Comparison of ENCODE assay signal across 1 cellular context in genomic region chr4:101304916-101305315, GRCh38.
A peak's percentile ranks its signal among the peaks of the same experiment; 100 is the strongest.
TF ChIP-seq lines count a peak whose summit lies in the region.

No MANE protein-coding gene starts in this region.

TF ChIP-seq in HEK293, 187 proteins besides CTCF, POLR2A, EP300 and RAD21 (continued from another document):
- TF ChIP-seq, protein P1, sequence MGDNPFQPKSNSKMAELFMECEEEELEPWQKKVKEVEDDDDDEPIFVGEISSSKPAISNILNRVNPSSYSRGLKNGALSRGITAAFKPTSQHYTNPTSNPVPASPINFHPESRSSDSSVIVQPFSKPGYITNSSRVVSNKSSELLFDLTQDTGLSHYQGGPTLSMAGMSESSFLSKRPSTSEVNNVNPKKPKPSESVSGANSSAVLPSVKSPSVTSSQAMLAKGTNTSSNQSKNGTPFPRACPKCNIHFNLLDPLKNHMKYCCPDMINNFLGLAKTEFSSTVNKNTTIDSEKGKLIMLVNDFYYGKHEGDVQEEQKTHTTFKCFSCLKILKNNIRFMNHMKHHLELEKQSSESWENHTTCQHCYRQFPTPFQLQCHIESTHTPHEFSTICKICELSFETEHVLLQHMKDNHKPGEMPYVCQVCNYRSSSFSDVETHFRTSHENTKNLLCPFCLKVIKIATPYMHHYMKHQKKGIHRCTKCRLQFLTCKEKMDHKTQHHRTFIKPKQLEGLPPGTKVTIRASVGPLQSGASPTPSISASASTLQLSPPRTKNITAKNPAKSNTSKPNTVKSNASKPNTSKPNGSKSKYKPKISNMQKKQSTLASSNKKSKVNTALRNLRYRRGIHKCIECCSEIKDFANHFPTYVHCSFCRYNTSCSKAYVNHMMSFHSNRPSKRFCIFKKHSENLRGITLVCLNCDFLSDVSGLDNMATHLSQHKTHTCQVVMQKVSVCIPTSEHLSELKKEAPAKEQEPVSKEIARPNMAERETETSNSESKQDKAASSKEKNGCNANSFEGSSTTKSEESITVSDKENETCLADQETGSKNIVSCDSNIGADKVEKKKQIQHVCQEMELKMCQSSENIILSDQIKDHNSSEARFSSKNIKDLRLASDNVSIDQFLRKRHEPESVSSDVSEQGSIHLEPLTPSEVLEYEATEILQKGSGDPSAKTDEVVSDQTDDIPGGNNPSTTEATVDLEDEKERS (tag by site-specific recombination; IDR thresholded peaks at IDR 0.05), result no peak
- no peak for TF ChIP-seq ZNF350 (tag by site-specific recombination; IDR thresholded peaks at IDR 0.05)
- TF ChIP-seq ZNF488 (tag by site-specific recombination; IDR thresholded peaks at IDR 0.05), result no peak
- TF ChIP-seq WT1 (tag by site-specific recombination; IDR thresholded peaks at IDR 0.05), result peak; percentile 51; the same call in 1 of the 2 replicates
- TF ChIP-seq ZNF341 (tag by site-specific recombination; IDR thresholded peaks at IDR 0.05; ENCODE audit: low read depth), result no peak
- TF ChIP-seq, protein P2, sequence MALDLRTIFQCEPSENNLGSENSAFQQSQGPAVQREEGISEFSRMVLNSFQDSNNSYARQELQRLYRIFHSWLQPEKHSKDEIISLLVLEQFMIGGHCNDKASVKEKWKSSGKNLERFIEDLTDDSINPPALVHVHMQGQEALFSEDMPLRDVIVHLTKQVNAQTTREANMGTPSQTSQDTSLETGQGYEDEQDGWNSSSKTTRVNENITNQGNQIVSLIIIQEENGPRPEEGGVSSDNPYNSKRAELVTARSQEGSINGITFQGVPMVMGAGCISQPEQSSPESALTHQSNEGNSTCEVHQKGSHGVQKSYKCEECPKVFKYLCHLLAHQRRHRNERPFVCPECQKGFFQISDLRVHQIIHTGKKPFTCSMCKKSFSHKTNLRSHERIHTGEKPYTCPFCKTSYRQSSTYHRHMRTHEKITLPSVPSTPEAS (tag by site-specific recombination; IDR thresholded peaks at IDR 0.05), result no peak
- TF ChIP-seq ZNF155 (tag by site-specific recombination; IDR thresholded peaks at IDR 0.05), result no peak
- TF ChIP-seq ZNF18 (tag by site-specific recombination; IDR thresholded peaks at IDR 0.05), result no peak
- TF ChIP-seq ZNF366 (tag by site-specific recombination; conservative IDR thresholded peaks at IDR 0.05), result 0 out of 2 replicates have a peak, but pooled peaks have one; percentile 15
- no peak for TF ChIP-seq ELK4 (IDR thresholded peaks at IDR 0.05; ENCODE audit: borderline replicate concordance, low read depth, low read length)
- TF ChIP-seq OSR2 (tag by site-specific recombination; IDR thresholded peaks at IDR 0.05), result no peak
- TF ChIP-seq ZNF274 (IDR thresholded peaks at IDR 0.05; ENCODE audit: low read length), result no peak
- TF ChIP-seq ZNF274 (tag by site-specific recombination; IDR thresholded peaks at IDR 0.05; ENCODE audit: borderline replicate concordance), result no peak
- no peak for TF ChIP-seq SP3 (tag by site-specific recombination; IDR thresholded peaks at IDR 0.05)
- TF ChIP-seq FEZF1 (tag by site-specific recombination; IDR thresholded peaks at IDR 0.05), result peak; percentile 97
- no peak for TF ChIP-seq BCL11A (tag by site-specific recombination; IDR thresholded peaks at IDR 0.05; ENCODE audit: low read depth)
- TF ChIP-seq, protein P3, sequence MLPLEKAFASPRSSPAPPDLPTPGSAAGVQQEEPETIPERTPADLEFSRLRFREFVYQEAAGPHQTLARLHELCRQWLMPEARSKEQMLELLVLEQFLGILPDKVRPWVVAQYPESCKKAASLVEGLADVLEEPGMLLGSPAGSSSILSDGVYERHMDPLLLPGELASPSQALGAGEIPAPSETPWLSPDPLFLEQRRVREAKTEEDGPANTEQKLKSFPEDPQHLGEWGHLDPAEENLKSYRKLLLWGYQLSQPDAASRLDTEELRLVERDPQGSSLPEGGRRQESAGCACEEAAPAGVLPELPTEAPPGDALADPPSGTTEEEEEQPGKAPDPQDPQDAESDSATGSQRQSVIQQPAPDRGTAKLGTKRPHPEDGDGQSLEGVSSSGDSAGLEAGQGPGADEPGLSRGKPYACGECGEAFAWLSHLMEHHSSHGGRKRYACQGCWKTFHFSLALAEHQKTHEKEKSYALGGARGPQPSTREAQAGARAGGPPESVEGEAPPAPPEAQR (tag by site-specific recombination; IDR thresholded peaks at IDR 0.05), result no peak
- TF ChIP-seq KLF9 (tag by site-specific recombination; IDR thresholded peaks at IDR 0.05; ENCODE audit: low read depth), result no peak
- TF ChIP-seq, protein P4, sequence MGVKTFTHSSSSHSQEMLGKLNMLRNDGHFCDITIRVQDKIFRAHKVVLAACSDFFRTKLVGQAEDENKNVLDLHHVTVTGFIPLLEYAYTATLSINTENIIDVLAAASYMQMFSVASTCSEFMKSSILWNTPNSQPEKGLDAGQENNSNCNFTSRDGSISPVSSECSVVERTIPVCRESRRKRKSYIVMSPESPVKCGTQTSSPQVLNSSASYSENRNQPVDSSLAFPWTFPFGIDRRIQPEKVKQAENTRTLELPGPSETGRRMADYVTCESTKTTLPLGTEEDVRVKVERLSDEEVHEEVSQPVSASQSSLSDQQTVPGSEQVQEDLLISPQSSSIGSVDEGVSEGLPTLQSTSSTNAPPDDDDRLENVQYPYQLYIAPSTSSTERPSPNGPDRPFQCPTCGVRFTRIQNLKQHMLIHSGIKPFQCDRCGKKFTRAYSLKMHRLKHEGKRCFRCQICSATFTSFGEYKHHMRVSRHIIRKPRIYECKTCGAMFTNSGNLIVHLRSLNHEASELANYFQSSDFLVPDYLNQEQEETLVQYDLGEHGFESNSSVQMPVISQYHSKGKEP (tag by site-specific recombination; IDR thresholded peaks at IDR 0.05), result peak; percentile 46; the same call in 1 of the 2 replicates
- TF ChIP-seq ZNF639 (tag by site-specific recombination; IDR thresholded peaks at IDR 0.05), result no peak
- TF ChIP-seq IKZF3 (tag by site-specific recombination; IDR thresholded peaks at IDR 0.05), result peak; percentile 56
- TF ChIP-seq ZNF239 (tag by site-specific recombination; IDR thresholded peaks at IDR 0.05), result no peak
- TF ChIP-seq ZNF629 (tag by site-specific recombination; IDR thresholded peaks at IDR 0.05), result 0 out of 2 replicates have a peak, but pooled peaks have one; percentile 18
- no peak for TF ChIP-seq ZNF169 (tag by site-specific recombination; IDR thresholded peaks at IDR 0.05)
- no peak for TF ChIP-seq ZFP3 (tag by site-specific recombination; IDR thresholded peaks at IDR 0.05; ENCODE audit: low read depth)
- TF ChIP-seq BCL11B (tag by site-specific recombination; IDR thresholded peaks at IDR 0.05; ENCODE audit: low read depth), result no peak
- no peak for TF ChIP-seq ZNF501 (tag by site-specific recombination; IDR thresholded peaks at IDR 0.05)
- TF ChIP-seq ZNF561 (tag by site-specific recombination; IDR thresholded peaks at IDR 0.05; ENCODE audit: borderline replicate concordance), result no peak
- TF ChIP-seq GLI2 (tag by site-specific recombination; IDR thresholded peaks at IDR 0.05; ENCODE audit: borderline replicate concordance, low read depth), result peak; percentile 47; the same call in 1 of the 2 replicates
- TF ChIP-seq SP2 (tag by site-specific recombination; IDR thresholded peaks at IDR 0.05), result no peak
- TF ChIP-seq, protein P5, sequence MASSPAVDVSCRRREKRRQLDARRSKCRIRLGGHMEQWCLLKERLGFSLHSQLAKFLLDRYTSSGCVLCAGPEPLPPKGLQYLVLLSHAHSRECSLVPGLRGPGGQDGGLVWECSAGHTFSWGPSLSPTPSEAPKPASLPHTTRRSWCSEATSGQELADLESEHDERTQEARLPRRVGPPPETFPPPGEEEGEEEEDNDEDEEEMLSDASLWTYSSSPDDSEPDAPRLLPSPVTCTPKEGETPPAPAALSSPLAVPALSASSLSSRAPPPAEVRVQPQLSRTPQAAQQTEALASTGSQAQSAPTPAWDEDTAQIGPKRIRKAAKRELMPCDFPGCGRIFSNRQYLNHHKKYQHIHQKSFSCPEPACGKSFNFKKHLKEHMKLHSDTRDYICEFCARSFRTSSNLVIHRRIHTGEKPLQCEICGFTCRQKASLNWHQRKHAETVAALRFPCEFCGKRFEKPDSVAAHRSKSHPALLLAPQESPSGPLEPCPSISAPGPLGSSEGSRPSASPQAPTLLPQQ (tag by site-specific recombination; IDR thresholded peaks at IDR 0.05), result 0 out of 2 replicates have a peak, but pooled peaks have one; percentile 42
- TF ChIP-seq ZFP37 (tag by site-specific recombination; IDR thresholded peaks at IDR 0.05), result no peak
- no peak for TF ChIP-seq ZNF302 (tag by site-specific recombination; IDR thresholded peaks at IDR 0.05; ENCODE audit: low read depth)
- no peak for TF ChIP-seq ZFP41 (tag by site-specific recombination; IDR thresholded peaks at IDR 0.05; ENCODE audit: borderline replicate concordance)
- TF ChIP-seq ZNF843 (tag by site-specific recombination; IDR thresholded peaks at IDR 0.05), result peak; percentile 88
- TF ChIP-seq TRIM28 (IDR thresholded peaks at IDR 0.05; ENCODE audit: borderline replicate concordance, low read length), result peak; percentile 50; the same call in 1 of the 2 replicates
- TF ChIP-seq TCF7L2 (IDR thresholded peaks at IDR 0.05; ENCODE audit: borderline replicate concordance, low read depth, low read length), result peak; percentile 83
- TF ChIP-seq KLF7 (tag by site-specific recombination; IDR thresholded peaks at IDR 0.05; ENCODE audit: borderline replicate concordance), result no peak
- peak; percentile 90 for TF ChIP-seq OVOL3 (tag by site-specific recombination; IDR thresholded peaks at IDR 0.05)
- TF ChIP-seq, protein P6, sequence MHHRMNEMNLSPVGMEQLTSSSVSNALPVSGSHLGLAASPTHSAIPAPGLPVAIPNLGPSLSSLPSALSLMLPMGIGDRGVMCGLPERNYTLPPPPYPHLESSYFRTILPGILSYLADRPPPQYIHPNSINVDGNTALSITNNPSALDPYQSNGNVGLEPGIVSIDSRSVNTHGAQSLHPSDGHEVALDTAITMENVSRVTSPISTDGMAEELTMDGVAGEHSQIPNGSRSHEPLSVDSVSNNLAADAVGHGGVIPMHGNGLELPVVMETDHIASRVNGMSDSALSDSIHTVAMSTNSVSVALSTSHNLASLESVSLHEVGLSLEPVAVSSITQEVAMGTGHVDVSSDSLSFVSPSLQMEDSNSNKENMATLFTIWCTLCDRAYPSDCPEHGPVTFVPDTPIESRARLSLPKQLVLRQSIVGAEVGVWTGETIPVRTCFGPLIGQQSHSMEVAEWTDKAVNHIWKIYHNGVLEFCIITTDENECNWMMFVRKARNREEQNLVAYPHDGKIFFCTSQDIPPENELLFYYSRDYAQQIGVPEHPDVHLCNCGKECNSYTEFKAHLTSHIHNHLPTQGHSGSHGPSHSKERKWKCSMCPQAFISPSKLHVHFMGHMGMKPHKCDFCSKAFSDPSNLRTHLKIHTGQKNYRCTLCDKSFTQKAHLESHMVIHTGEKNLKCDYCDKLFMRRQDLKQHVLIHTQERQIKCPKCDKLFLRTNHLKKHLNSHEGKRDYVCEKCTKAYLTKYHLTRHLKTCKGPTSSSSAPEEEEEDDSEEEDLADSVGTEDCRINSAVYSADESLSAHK (tag by site-specific recombination; IDR thresholded peaks at IDR 0.05), result peak; percentile 40; the same call in 1 of the 2 replicates
- TF ChIP-seq ZSCAN5A (tag by site-specific recombination; IDR thresholded peaks at IDR 0.05), result no peak
- TF ChIP-seq ZNF704 (tag by site-specific recombination; IDR thresholded peaks at IDR 0.05), result no peak
- no peak for TF ChIP-seq ZNF37A (tag by site-specific recombination; IDR thresholded peaks at IDR 0.05)
TF ChIP-seq in HEK293: peak in this region for 27.
